Comparison of ENCODE assay signal across 9 cellular contexts in the genomic region with DNA sequence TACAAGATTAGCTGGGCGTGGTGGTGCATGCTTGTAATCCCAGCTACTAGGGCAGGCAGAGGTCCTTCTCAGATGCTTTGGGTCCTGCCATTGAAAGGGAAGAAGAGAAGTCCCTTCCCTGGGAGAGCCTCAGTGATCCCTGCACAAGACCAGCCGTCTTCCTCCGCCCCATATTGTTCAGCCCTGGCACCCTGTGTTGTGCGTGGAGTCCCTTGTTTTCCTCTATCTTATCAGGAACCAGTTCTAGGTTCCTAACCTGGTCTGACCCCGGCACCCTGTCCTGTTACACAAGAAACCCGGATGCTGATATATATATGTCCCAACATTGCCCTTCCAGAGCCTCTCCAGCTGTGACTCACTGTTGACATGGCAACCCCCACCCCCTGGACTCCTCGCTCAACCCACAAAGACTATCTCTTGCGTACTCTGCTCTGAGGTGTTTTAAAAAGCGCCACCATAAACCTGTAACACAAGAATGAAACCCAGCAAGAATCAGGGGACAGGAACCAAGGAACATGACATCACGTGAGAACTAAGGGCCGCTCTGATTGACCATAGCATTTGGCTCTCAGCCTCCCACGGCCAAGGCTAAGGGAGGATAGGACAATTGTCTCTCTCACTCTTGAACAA. TPM values are rescaled to one million over a fixed set of nuclear protein-coding genes. Genes with fewer than 3 reads are reported as not detected.
DNase-seq lines count a peak whose midpoint lies in the region; ATAC-seq and TF ChIP-seq lines count a peak whose summit lies in the region.
"Had no signal": no experiment of that assay in that cellular context is flagged by ENCODE, and none has a peak within 500 bp of the region (broad histone marks: within the 10 kb centered on the region; RNA-seq: fewer than 3 reads in every experiment).

No MANE protein-coding gene starts in this region.

- CTCF ChIA-PET in naive thymus-derived CD4-positive, alpha-beta T cell (lab: Charles Lee): no interaction called here

- H3K4me1 ChIP-seq in body of pancreas: peaks cover 20% of the 10 kb centered on the region
- peaks cover 36 to 52% of the 10 kb centered on the region in 2 donors for H3K4me1 ChIP-seq in naive thymus-derived CD4-positive, alpha-beta T cell (ENCODE audit: control insufficient read depth in 2 of 2, insufficient read depth in 2 of 2, low read length in 2 of 2)
- peaks cover 0 to 63% (median 6%) of the 10 kb centered on the region in 3 donors for H3K4me1 ChIP-seq in gastroesophageal sphincter

- DNase-seq in ELF-1 (ENCODE audit: low read depth, low spot score): peak; percentile 36
- peak; percentile 56 to 65 for DNase-seq in Kasumi-1 (lab: John Stamatoyannopoulos, UW)
- DNase-seq in body of pancreas: peak; percentile 56 to 80 (median 68)
- DNase-seq in naive thymus-derived CD4-positive, alpha-beta T cell: no peak
- no peak for DNase-seq in stimulated activated naive CD4-positive, alpha-beta T cell treated with Interleukin-2 at 50 U/mL for 16 hours (lab: John Stamatoyannopoulos, UW)
- DNase-seq in erythroblast (lab: John Stamatoyannopoulos, UW): no peak
- DNase-seq: stimulated activated CD4-positive, alpha-beta T cell treated with anti-CD3 and anti-CD28 coated beads, Interleukin-4, amount 100 ng/mL, for 1 hour had no signal

- peaks cover 58 to 95% (median 88%) of the 10 kb centered on the region in 7 donors for H3K4me1 Mint-ChIP-seq in naive thymus-derived CD4-positive, alpha-beta T cell

- TF ChIP-seq EP300 in gastroesophageal sphincter (IDR thresholded peaks at IDR 0.05): no peak

- H3K36me3 Mint-ChIP-seq in naive thymus-derived CD4-positive, alpha-beta T cell: peaks cover 13 to 55% (median 38%) of the 10 kb centered on the region in 5 donors

- TF ChIP-seq CTCF in body of pancreas (IDR thresholded peaks at IDR 0.05) (no peak), gastroesophageal sphincter (IDR thresholded peaks at IDR 0.05) (no peak)

- H3K27ac ChIP-seq in body of pancreas: peak overlapping the region in 1 of 4 donors; percentile 3
- peak overlapping the region; percentile 15 for H3K27ac ChIP-seq in naive thymus-derived CD4-positive, alpha-beta T cell (ENCODE audit: low read depth, low read length)
- H3K27ac ChIP-seq in gastroesophageal sphincter: peak overlapping the region in 1 of 4 donors; percentile 4

- intact Hi-C loops in body of pancreas (cut with DNase I): loop anchor here (10.0 kb wide), 1 partner anchor 72 kb away; no protein-coding TSS in a partner anchor
- intact Hi-C loops in naive thymus-derived CD4-positive, alpha-beta T cell (cut with micrococcal nuclease): loop anchor here (10.0 kb wide), 3 partner anchors 508 to 648 kb away; a partner anchor contains a TSS

- H3K9me3 Mint-ChIP-seq in naive thymus-derived CD4-positive, alpha-beta T cell: peaks cover 0 to 8% (median 0%) of the 10 kb centered on the region in 11 donors

- POLR2A ChIA-PET in naive thymus-derived CD4-positive, alpha-beta T cell (lab: Charles Lee): interaction anchor here (6.6 to 7.7 kb wide), 2 partner anchors 7 to 58 kb away, joined by 71 to 82 read pairs; a partner anchor contains a TSS

- H3K27me3 ChIP-seq in body of pancreas (no peaks in the 10 kb centered on the region), gastroesophageal sphincter (peaks cover 43% of the 10 kb centered on the region)
- H3K27me3 ChIP-seq in naive thymus-derived CD4-positive, alpha-beta T cell (ENCODE audit: control insufficient read depth in 2 of 2, insufficient read depth in 2 of 2, low read length in 2 of 2): no peaks in the 10 kb centered on the region

- no peaks in the 10 kb centered on the region for H3K36me3 ChIP-seq in body of pancreas (replicated peaks in 1 of 2; ENCODE audit: insufficient read depth in 1 of 2, low read depth in 2 of 2)
- peaks cover 0 to 30% (median 0%) of the 10 kb centered on the region in 3 experiments for H3K36me3 ChIP-seq in naive thymus-derived CD4-positive, alpha-beta T cell (ENCODE audit: control insufficient read depth in 2 of 3, insufficient read depth in 3 of 3, low read length in 3 of 3)
- H3K36me3 ChIP-seq in gastroesophageal sphincter: no peaks in the 10 kb centered on the region

- peak overlapping the region; percentile 39 to 100 (median 96) for H3K27ac Mint-ChIP-seq in naive thymus-derived CD4-positive, alpha-beta T cell

- TF ChIP-seq POLR2A in body of pancreas (IDR thresholded peaks at IDR 0.05) (no peak), erythroblast (IDR thresholded peaks at IDR 0.05; ENCODE audit: low read length) (no peak), gastroesophageal sphincter (IDR thresholded peaks at IDR 0.05) (no peak)

- H3K9me3 ChIP-seq in body of pancreas: no peaks in the 10 kb centered on the region
- H3K9me3 ChIP-seq in naive thymus-derived CD4-positive, alpha-beta T cell (ENCODE audit: control insufficient read depth in 2 of 3, low read length in 3 of 3): no peaks in the 10 kb centered on the region
- H3K9me3 ChIP-seq in gastroesophageal sphincter: no peaks in the 10 kb centered on the region

- no peaks in the 10 kb centered on the region for H3K27me3 Mint-ChIP-seq in naive thymus-derived CD4-positive, alpha-beta T cell

- no peak overlapping the region for H3K4me3 ChIP-seq in body of pancreas
- no peak overlapping the region for H3K4me3 ChIP-seq in naive thymus-derived CD4-positive, alpha-beta T cell (ENCODE audit: low read length)
- no peak overlapping the region for H3K4me3 ChIP-seq in gastroesophageal sphincter

- ATAC-seq in body of pancreas (peak; percentile 68), gastroesophageal sphincter (no peak), GM18519 (IDR thresholded peaks at IDR 0.05; ENCODE audit: low FRiP score, unreplicated experiment) (no peak)
- peak; percentile 12 for ATAC-seq in naive thymus-derived CD4-positive, alpha-beta T cell

- 44 to 45% methylated on average over 12 of the region's 12 CpGs for WGBS in body of pancreas, 2 donors
- 77 to 84% methylated on average over 4 to 12 of the region's 12 CpGs for WGBS in gastroesophageal sphincter (ENCODE audit: low coverage in 1 of 2), 2 donors

- H3K4me3 Mint-ChIP-seq in naive thymus-derived CD4-positive, alpha-beta T cell: peak overlapping the region in 3 of 10 donors; percentile 31 to 66 (median 33)

RNA-seq across cellular contexts. Expression of a gene that starts 4.8 kb away (rescaled TPM):
- 10 to 100 TPM in 1 of 2 donors, 1 to 10 TPM in 1; 2.3 to 12.2 TPM for total RNA-seq in body of pancreas
- 100 to 1,000 TPM in 3 of 5 experiments, 10 to 100 TPM in 2; 84.8 to 116 (median 100) TPM for total RNA-seq in naive thymus-derived CD4-positive, alpha-beta T cell
- polyA plus RNA-seq in naive thymus-derived CD4-positive, alpha-beta T cell: 10 to 100 TPM; 46.7 to 49.5 TPM
- total RNA-seq in gastroesophageal sphincter: 10 to 100 TPM in 2 of 4 donors, 1 to 10 TPM in 2; 7.3 to 16.3 (median 11.2) TPM

RNA-seq across cellular contexts. Expression of a gene that starts 50.0 kb away (rescaled TPM):
- total RNA-seq in body of pancreas (10 to 100 TPM; 50.4 to 74.5 TPM), gastroesophageal sphincter (1 to 10 TPM in 1 of 4 donors, under 1 TPM in 1, not detected in 2; 0.31 to 7.1 TPM)
- total RNA-seq in naive thymus-derived CD4-positive, alpha-beta T cell: not detected
- polyA plus RNA-seq in naive thymus-derived CD4-positive, alpha-beta T cell: not detected

RNA-seq across cellular contexts. Expression of a gene that starts 59.4 kb away (rescaled TPM):
- total RNA-seq in body of pancreas: 10 to 100 TPM in 1 of 2 donors, 1 to 10 TPM in 1; 7.0 to 14.8 TPM
- total RNA-seq in naive thymus-derived CD4-positive, alpha-beta T cell: 100 to 1,000 TPM in 1 of 5 experiments, 10 to 100 TPM in 4; 67.6 to 384 (median 74.5) TPM
- 10 to 100 TPM; 50.2 to 79.8 TPM for polyA plus RNA-seq in naive thymus-derived CD4-positive, alpha-beta T cell
- 10 to 100 TPM; 20.2 to 40.3 (median 31.5) TPM for total RNA-seq in gastroesophageal sphincter

Comparison
In these comparisons a context has a peak if more than half of its experiments do, and no peak if none do; other contexts are left out.
1. DNase-seq: peak in ELF-1 (single experiment), Kasumi-1 (2 of 2) and body of pancreas (4 of 4); none in naive thymus-derived CD4-positive, alpha-beta T cell (0 of 9), stimulated activated naive CD4-positive, alpha-beta T cell treated with Interleukin-2 at 50 U/mL for 16 hours (single experiment) and erythroblast (0 of 2).
2. ATAC-seq: peak in body of pancreas (single experiment) and naive thymus-derived CD4-positive, alpha-beta T cell (single experiment); none in gastroesophageal sphincter (single experiment) and GM18519 (single experiment).
3. RNA of a gene that starts 4.8 kb away (total RNA-seq): 84.8 to 116 TPM in naive thymus-derived CD4-positive, alpha-beta T cell; 7.3 to 16.3 TPM in gastroesophageal sphincter and 2.3 to 12.2 TPM in body of pancreas; every median in the first group is over 4 times any median in the second.
4. RNA of a gene that starts 50.0 kb away (total RNA-seq): 50.4 to 74.5 TPM in body of pancreas; 0.31 to 7.1 TPM in gastroesophageal sphincter and not detected in naive thymus-derived CD4-positive, alpha-beta T cell; every median in the first group is over 4 times any median in the second.